12 cellular contexts compared by ENCODE assay signal in genomic region chr5:5217371-5217770, GRCh38.
DNase-seq lines count a peak whose midpoint lies in the region; ATAC-seq and FAIRE-seq lines count a peak whose summit lies in the region.
"Had no signal": no experiment of that assay in that cellular context is flagged by ENCODE, and none has a peak within 500 bp of the region (broad histone marks: within the 10 kb centered on the region; RNA-seq: fewer than 3 reads in every experiment).

No MANE protein-coding gene starts in this region.

- H3K27me3 ChIP-seq in small intestine (ENCODE audit: control insufficient read depth in 2 of 2, insufficient read depth in 2 of 2, low read length in 2 of 2) = no peaks in the 10 kb centered on the region

- no peak overlapping the region for H3K27ac ChIP-seq in small intestine (ENCODE audit: low read depth in 1 of 2, low read length in 1 of 2)
- H3K27ac ChIP-seq: C4-2B had no signal

- FAIRE-seq in small intestine (lab: Jason Lieb, UNC) = no peak
- FAIRE-seq: endometrium had no signal

- H3K36me3 ChIP-seq in small intestine (ENCODE audit: control insufficient read depth in 2 of 2, insufficient read depth in 2 of 2, low read length in 2 of 2) = no peaks in the 10 kb centered on the region

- DNase-seq in left kidney (ENCODE audit: low read depth, low spot score) (peak; percentile 4), NCI-H526 (lab: John Stamatoyannopoulos, UW) (no peak), cerebellar nuclear complex (lab: John Stamatoyannopoulos, UW) (no peak), small intestine (no peak)
- DNase-seq: activated B cell treated with CpG ODN at 0.5 μM for 24 hours; activated CD8-positive, alpha-beta memory T cell treated with anti-CD3 and anti-CD28 coated beads, Interleukin-2, amount 50 U/mL, for 48 hours; HCEC 1CT had no signal

- peak; percentile 97 for ATAC-seq in GM18909 (IDR thresholded peaks at IDR 0.05; ENCODE audit: poor library complexity, unreplicated experiment)
- ATAC-seq in GM21717 (IDR thresholded peaks at IDR 0.05; ENCODE audit: unreplicated experiment) = peak; percentile 88
- peak; percentile 87 for ATAC-seq in HG03196 (IDR thresholded peaks at IDR 0.05; ENCODE audit: unreplicated experiment)

- no peaks in the 10 kb centered on the region for H3K4me1 ChIP-seq in small intestine (ENCODE audit: control insufficient read depth in 2 of 2, insufficient read depth in 1 of 2, low read depth in 1 of 2, low read length in 1 of 2)

- WGBS in small intestine, 3 donors = 62 to 77% (median 63%) methylated on average over 1 of the region's 1 CpG

- no peak overlapping the region for H3K4me3 ChIP-seq in small intestine (ENCODE audit: low read depth in 1 of 2, low read length in 2 of 2)

- no peaks in the 10 kb centered on the region for H3K9me3 ChIP-seq in small intestine (ENCODE audit: control insufficient read depth, low read depth)
